Comparison of ENCODE assay signal across 24 cellular contexts in the genomic region with DNA sequence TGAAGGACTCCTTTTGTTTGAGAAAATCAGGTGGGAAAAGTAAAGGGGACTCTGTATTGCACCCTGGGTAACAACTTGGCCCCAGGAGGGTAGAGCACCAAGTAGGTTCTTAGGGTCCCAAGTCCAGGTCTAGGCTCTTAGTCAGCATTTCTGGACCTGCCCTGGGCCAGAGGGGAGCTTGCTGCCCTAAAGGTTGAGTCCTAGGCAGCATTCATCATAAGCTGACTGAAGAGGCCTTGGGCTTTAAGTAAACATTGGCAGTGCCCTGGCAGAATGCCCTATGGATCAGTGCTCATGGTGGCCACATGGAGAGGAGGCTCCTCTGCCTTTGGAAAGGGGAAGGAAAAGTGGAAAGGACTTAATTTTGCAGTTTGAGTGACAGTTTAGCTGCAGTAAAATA.
"Had no signal": no experiment of that assay in that cellular context is flagged by ENCODE, and none has a peak within 500 bp of the region (broad histone marks: within the 10 kb centered on the region; RNA-seq: fewer than 3 reads in every experiment).

No MANE protein-coding gene starts in this region.

- H3K36me3 ChIP-seq: brain microvascular endothelial cell had no signal

- H3K4me1 Mint-ChIP-seq: activated CD4-positive, alpha-beta memory T cell treated with anti-CD3 and anti-CD28 coated beads, Interleukin-2, amount 10 ng/mL, durations not matched to agents 7 days and 5 days; activated CD4-positive, alpha-beta T cell treated with anti-CD3 and anti-CD28 coated beads, Interleukin-2, amount 10 ng/mL, durations not matched to agents 7 days and 5 days; activated T-helper 17 cell treated with anti-CD3 and anti-CD28 coated beads, Interleukin-2, amount 50 U/mL, for 72 hours; T-cell had no signal

- H3K9me3 Mint-ChIP-seq: activated CD4-positive, alpha-beta memory T cell treated with anti-CD3 and anti-CD28 coated beads, Interleukin-2, amount 10 ng/mL, durations not matched to agents 7 days and 5 days; activated CD4-positive, alpha-beta T cell treated with anti-CD3 and anti-CD28 coated beads, Interleukin-2, amount 10 ng/mL, durations not matched to agents 7 days and 5 days had no signal

- H3K36me3 Mint-ChIP-seq: activated naive CD8-positive, alpha-beta T cell; T-cell had no signal

- DNase-seq: activated B cell treated with CpG ODN at 0.5 μM for 24 hours; activated CD4-positive, alpha-beta memory T cell treated with anti-CD3 and anti-CD28 coated beads, Interleukin-2, amount 10 ng/mL, durations not matched to agents 7 days and 5 days; activated CD4-positive, alpha-beta T cell treated with anti-CD3 and anti-CD28 coated beads for 1 hour; activated CD4-positive, alpha-beta T cell treated with anti-CD3 and anti-CD28 coated beads, Interleukin-2, amount 10 ng/mL, durations not matched to agents 7 days and 5 days; activated gamma-delta T cell; activated naive CD4-positive, alpha-beta T cell treated with anti-CD3 and anti-CD28 coated beads for 36 hours; activated T-cell treated with anti-CD3 and anti-CD28 coated beads for 4 hours; activated T-cell treated with anti-CD3 and anti-CD28 coated beads, Interleukin-2, amount 50 U/mL, for 48 hours; amygdala; NCI-H1105 treated with DMSO at 0.1 percent for 48 hours; NCI-H1436 treated with DMSO at 0.1 percent for 48 hours; NCI-H187; NCI-H2107; NCI-H2171 treated with DMSO at 0.1 percent for 48 hours; NCI-H510A treated with DMSO at 0.1 percent for 48 hours; NCI-H69; PC-9; T-cell; T-helper 2 cell; T1000 had no signal

- H3K27me3 ChIP-seq: brain microvascular endothelial cell had no signal

- H3K27ac Mint-ChIP-seq: activated B cell treated with CpG ODN at 0.5 μM for 24 hours; activated CD4-positive, alpha-beta memory T cell treated with anti-CD3 and anti-CD28 coated beads, Interleukin-2, amount 10 ng/mL, durations not matched to agents 7 days and 5 days; activated CD4-positive, alpha-beta T cell treated with anti-CD3 and anti-CD28 coated beads, Interleukin-2, amount 10 ng/mL, durations not matched to agents 7 days and 5 days; activated naive CD4-positive, alpha-beta T cell treated with anti-CD3 and anti-CD28 coated beads for 36 hours; activated naive CD8-positive, alpha-beta T cell; activated T-helper 17 cell treated with anti-CD3 and anti-CD28 coated beads, Interleukin-2, amount 50 U/mL, for 72 hours; T-cell had no signal

- ATAC-seq: activated T-helper 17 cell treated with anti-CD3 and anti-CD28 coated beads, Interleukin-2, amount 50 U/mL, for 72 hours; T-cell had no signal

- H3K4me3 Mint-ChIP-seq: activated B cell treated with CpG ODN at 0.5 μM for 24 hours; activated CD4-positive, alpha-beta memory T cell treated with anti-CD3 and anti-CD28 coated beads, Interleukin-2, amount 10 ng/mL, durations not matched to agents 7 days and 5 days; activated CD4-positive, alpha-beta T cell treated with anti-CD3 and anti-CD28 coated beads, Interleukin-2, amount 10 ng/mL, durations not matched to agents 7 days and 5 days; activated naive CD4-positive, alpha-beta T cell treated with anti-CD3 and anti-CD28 coated beads for 36 hours; activated naive CD8-positive, alpha-beta T cell; activated T-helper 17 cell treated with anti-CD3 and anti-CD28 coated beads, Interleukin-2, amount 50 U/mL, for 72 hours; T-cell had no signal

- H3K27ac ChIP-seq: brain microvascular endothelial cell, PC-9, SK-N-MC had no signal

- H3K4me3 ChIP-seq: PC-9, SK-N-MC had no signal
